Comparison of ENCODE assay signal across 12 cellular contexts in genomic region chr2:10400002-10400401, GRCh38. TPM values are rescaled to one million over a fixed set of nuclear protein-coding genes. Genes with fewer than 3 reads are reported as not detected.
DNase-seq lines count a peak whose midpoint lies in the region; ATAC-seq and TF ChIP-seq lines count a peak whose summit lies in the region.
"Had no signal": no experiment of that assay in that cellular context is flagged by ENCODE, and none has a peak within 500 bp of the region (broad histone marks: within the 10 kb centered on the region; RNA-seq: fewer than 3 reads in every experiment).

No MANE protein-coding gene starts in this region.

- peaks cover 58% of the 10 kb centered on the region for H3K36me3 Mint-ChIP-seq in MCF 10A (ENCODE audit: insufficient read depth, unreplicated experiment)
- H3K36me3 Mint-ChIP-seq in activated CD4-positive, alpha-beta memory T cell treated with anti-CD3 and anti-CD28 coated beads for 36 hours, result peaks cover 18% of the 10 kb centered on the region

- DNase-seq in MCF 10A (ENCODE audit: unreplicated experiment) (no peak), mammary epithelial cell (no peak), lower lobe of right lung (no peak), NCI-H1436 treated with DMSO at 0.1 percent for 48 hours (lab: John Stamatoyannopoulos, UW) (no peak)
- no peak for DNase-seq in activated CD4-positive, alpha-beta memory T cell treated with anti-CD3 and anti-CD28 coated beads for 36 hours
- DNase-seq: NCI-H2029; NK-92 treated with Interleukin-12 subunit alpha and Interleukin-12 subunit beta, amount 100 ng/mL, for 24 hours; SK-N-SH had no signal

- H3K27me3 ChIP-seq in mammary epithelial cell (ENCODE audit: insufficient read depth, low read length) (no peaks in the 10 kb centered on the region), lower lobe of right lung (ENCODE audit: low read depth) (no peaks in the 10 kb centered on the region)

- peak overlapping the region; percentile 71 for H3K27ac Mint-ChIP-seq in MCF 10A (ENCODE audit: low read depth, unreplicated experiment)
- peak overlapping the region; percentile 7 for H3K27ac Mint-ChIP-seq in activated CD4-positive, alpha-beta memory T cell treated with anti-CD3 and anti-CD28 coated beads for 36 hours

- H3K4me3 Mint-ChIP-seq in MCF 10A (ENCODE audit: unreplicated experiment), result no peak overlapping the region
- H3K4me3 Mint-ChIP-seq in activated CD4-positive, alpha-beta memory T cell treated with anti-CD3 and anti-CD28 coated beads for 36 hours, result no peak overlapping the region

- H3K79me2 ChIP-seq in mammary epithelial cell (ENCODE audit: insufficient read depth, low read length), result peaks cover 46% of the 10 kb centered on the region

- POLR2A ChIA-PET in MCF 10A (lab: Yijun Ruan, JAX), result interaction anchor here (0.7 kb wide), 1 partner anchor 252 kb away, joined by 3 read pairs; no protein-coding TSS in a partner anchor
- POLR2A ChIA-PET in activated CD4-positive, alpha-beta memory T cell treated with anti-CD3 and anti-CD28 coated beads for 36 hours (lab: Charles Lee), result interaction anchor here (0.7 kb wide), 1 partner anchor 38 kb away, joined by 5 read pairs; no protein-coding TSS in a partner anchor

- TF ChIP-seq CTCF in MCF 10A (IDR thresholded peaks at IDR 0.05; ENCODE audit: unreplicated experiment) (no peak), mammary epithelial cell (conservative IDR thresholded peaks at IDR 0.05 in 1 of 2, IDR thresholded peaks at IDR 0.05 in 1 of 2; ENCODE audit: extremely low read depth in 1 of 2, insufficient read depth in 1 of 2, low read depth in 1 of 2, low read length in 2 of 2) (no peak), lower lobe of right lung (IDR thresholded peaks at IDR 0.05) (no peak)

- intact Hi-C loops in MCF 10A (cut with micrococcal nuclease), result no loop called here
- intact Hi-C loops in mammary epithelial cell (cut with micrococcal nuclease), result no loop called here
- intact Hi-C loops in activated CD4-positive, alpha-beta memory T cell treated with anti-CD3 and anti-CD28 coated beads for 36 hours (cut with micrococcal nuclease), result loop anchor here (2.0 kb wide), 1 partner anchor 17 kb away; no protein-coding TSS in a partner anchor
- intact Hi-C loops in lower lobe of right lung (cut with DNase I), result no loop called here

- H3K27ac ChIP-seq in mammary epithelial cell (ENCODE audit: insufficient read depth, low read depth, low read length) (no peak overlapping the region), lower lobe of right lung (peak overlapping the region; percentile 82), temporal lobe (ENCODE audit: low read depth, low read length) (peak overlapping the region; percentile 23)

- ATAC-seq in lower lobe of right lung (no peak), HG03342 (IDR thresholded peaks at IDR 0.05; ENCODE audit: unreplicated experiment) (no peak), HG03521 (IDR thresholded peaks at IDR 0.05; ENCODE audit: unreplicated experiment) (no peak)

- H2AFZ ChIP-seq in mammary epithelial cell (ENCODE audit: low read depth, low read length), result no peak overlapping the region

- H3K9me3 Mint-ChIP-seq in MCF 10A (ENCODE audit: unreplicated experiment), result no peaks in the 10 kb centered on the region
- no peaks in the 10 kb centered on the region for H3K9me3 Mint-ChIP-seq in activated CD4-positive, alpha-beta memory T cell treated with anti-CD3 and anti-CD28 coated beads for 36 hours

- H3K4me1 ChIP-seq in mammary epithelial cell (ENCODE audit: insufficient read depth, low read length), result peaks cover 31% of the 10 kb centered on the region
- H3K4me1 ChIP-seq in lower lobe of right lung, result peaks cover 87% of the 10 kb centered on the region

- H3K4me3 ChIP-seq in mammary epithelial cell (replicated peaks in 1 of 3; ENCODE audit: insufficient read depth in 1 of 3, low read depth in 2 of 3, low read length in 3 of 3) (no peak overlapping the region), lower lobe of right lung (no peak overlapping the region)
- H3K4me3 ChIP-seq: K562 had no signal

- BruUV-seq in MCF 10A (replicated peaks; lab: Mats Ljungman, UMichigan) (no TSS peak), mammary epithelial cell (replicated peaks; lab: Mats Ljungman, UMichigan) (no TSS peak)

- dilution Hi-C loops in mammary epithelial cell (cut with HindIII; ENCODE audit: low sequenced_read_pairs), result no loop called here

- H3K4me1 Mint-ChIP-seq in MCF 10A (ENCODE audit: insufficient read depth, unreplicated experiment), result peaks cover 21% of the 10 kb centered on the region
- H3K4me1 Mint-ChIP-seq in activated CD4-positive, alpha-beta memory T cell treated with anti-CD3 and anti-CD28 coated beads for 36 hours (ENCODE audit: low read depth), result peaks cover 35% of the 10 kb centered on the region

- H3K36me3 ChIP-seq in mammary epithelial cell (ENCODE audit: insufficient read depth, low read length) (no peaks in the 10 kb centered on the region), lower lobe of right lung (peaks cover 27% of the 10 kb centered on the region)

- H4K20me1 ChIP-seq in mammary epithelial cell (ENCODE audit: insufficient read depth, low read length), result no peaks in the 10 kb centered on the region

- H3K9me3 ChIP-seq in mammary epithelial cell (replicated peaks; ENCODE audit: insufficient read depth, low read length) (no peaks in the 10 kb centered on the region), lower lobe of right lung (no peaks in the 10 kb centered on the region)
- H3K9me3 ChIP-seq: SK-N-SH had no signal

- no peak overlapping the region for H3K9ac ChIP-seq in mammary epithelial cell (ENCODE audit: insufficient read depth, low read length)
- H3K9ac ChIP-seq: SK-N-SH had no signal

- H3K27me3 Mint-ChIP-seq in MCF 10A (ENCODE audit: insufficient read depth, unreplicated experiment), result no peaks in the 10 kb centered on the region
- no peaks in the 10 kb centered on the region for H3K27me3 Mint-ChIP-seq in activated CD4-positive, alpha-beta memory T cell treated with anti-CD3 and anti-CD28 coated beads for 36 hours

- CTCF ChIA-PET in MCF 10A (lab: Yijun Ruan, JAX), result interaction anchor here (0.6 kb wide), 2 partner anchors 270 to 274 kb away, joined by 3 read pairs; no protein-coding TSS in a partner anchor
- CTCF ChIA-PET in mammary epithelial cell (lab: Charles Lee; ENCODE audit: low non-redundant PET), result no interaction called here
- CTCF ChIA-PET in activated CD4-positive, alpha-beta memory T cell treated with anti-CD3 and anti-CD28 coated beads for 36 hours (lab: Charles Lee), result no interaction called here

- no peak overlapping the region for H3K4me2 ChIP-seq in mammary epithelial cell (ENCODE audit: insufficient read depth, low read depth, low read length)
- H3K4me2 ChIP-seq: SK-N-SH had no signal

- WGBS in mammary epithelial cell (ENCODE audit: low coverage, missing lambda C conversion rate), result 91% methylated on average over 9 of the region's 14 CpGs

- in situ Hi-C loops in mammary epithelial cell (cut with MboI; ENCODE audit: low sequenced_read_pairs in 2 of 2), result loop anchor here in 1 of 2 donors (10.0 to 25.0 kb wide), 4 partner anchors 95 to 588 kb away; partner anchors contain the start of gene HPCAL1

RNA-seq across cellular contexts. Expression of gene ODC1, which starts 48.1 kb away (rescaled TPM):
- total RNA-seq in MCF 10A (2022), result 321 and 341 TPM in 2 replicates
- 100 to 1,000 TPM in 1 of 2 donors, 10 to 100 TPM in 1; 64.0 to 161 TPM for total RNA-seq in mammary epithelial cell
- 253 TPM for polyA plus RNA-seq in mammary epithelial cell
- 493 TPM for polyA minus RNA-seq in mammary epithelial cell
- total RNA-seq in activated CD4-positive, alpha-beta memory T cell treated with anti-CD3 and anti-CD28 coated beads for 36 hours, result 100 to 1,000 TPM; 138 to 142 TPM
- 30.1 TPM for total RNA-seq in lower lobe of right lung
- total RNA-seq in temporal lobe, result 136 TPM
